ENCODE assay signal across 15 cellular contexts in the genomic region with DNA sequence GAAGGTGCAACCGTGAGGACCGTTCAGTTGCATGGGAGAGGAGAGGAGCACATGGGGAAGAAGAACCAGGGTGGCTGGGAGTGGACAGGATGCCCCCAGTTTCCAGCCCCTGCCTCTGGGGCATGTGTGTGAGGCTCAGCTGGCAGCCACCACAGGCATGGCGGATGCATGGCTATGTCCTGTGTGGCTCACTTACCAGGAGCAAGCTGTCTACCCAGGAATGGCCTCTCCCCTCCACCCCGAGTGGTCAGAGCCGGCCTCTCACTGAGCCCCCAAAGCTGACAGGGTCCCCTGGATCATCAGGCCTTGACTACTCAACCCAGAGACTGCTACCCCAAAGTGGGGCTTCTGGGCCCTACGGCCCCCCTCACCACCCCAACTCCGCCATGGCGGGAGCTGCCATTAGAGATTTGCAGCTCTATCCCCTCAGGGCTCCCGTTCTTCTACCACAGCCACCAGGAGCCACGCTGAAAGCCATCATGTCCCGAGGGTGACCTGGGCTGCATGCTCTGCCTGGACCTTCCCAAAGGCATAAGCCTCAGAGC.
A peak's percentile ranks its signal among the peaks of the same experiment; 100 is the strongest.
DNase-seq lines count a peak whose midpoint lies in the region; ATAC-seq and TF ChIP-seq lines count a peak whose summit lies in the region.
"Had no signal": no experiment of that assay in that cellular context is flagged by ENCODE, and none has a peak within 500 bp of the region (broad histone marks: within the 10 kb centered on the region; RNA-seq: fewer than 3 reads in every experiment).

No MANE protein-coding gene starts in this region.

- H3K18ac ChIP-seq in mesenchymal stem cell (ENCODE audit: low read depth in 1 of 2, low read length in 2 of 2) = peak overlapping the region in 1 of 2 experiments; percentile 6
- no peak overlapping the region for H3K18ac ChIP-seq in neuronal stem cell (ENCODE audit: low read length)

- DNase-seq in RWPE1 (ENCODE audit: low spot score) (no peak), mesenchymal stem cell (no peak), neuronal stem cell (ENCODE audit: low spot score) (no peak), H4 (ENCODE audit: low spot score) (no peak), lower leg skin (ENCODE audit: low spot score in 2 of 2) (no peak), HuH-7.5 (ENCODE audit: low spot score) (no peak)
- DNase-seq: 8988T; CD4-positive, alpha-beta memory T cell; DMS153; DMS79; GDM1; GOT3; H9 had no signal

- H3K27me3 ChIP-seq in mesenchymal stem cell (ENCODE audit: control insufficient read depth in 1 of 2, insufficient read depth in 1 of 2, low read length in 2 of 2) (no peaks in the 10 kb centered on the region), neuronal stem cell (ENCODE audit: control insufficient read depth in 3 of 3, insufficient read depth in 3 of 3, low read depth in 1 of 3, low read length in 3 of 3) (no peaks in the 10 kb centered on the region)
- H3K27me3 ChIP-seq: BLaER1 had no signal

- H3K79me1 ChIP-seq in mesenchymal stem cell (replicated peaks; ENCODE audit: low read length, poor library complexity, severe bottlenecking) (no peaks in the 10 kb centered on the region), neuronal stem cell (ENCODE audit: low read depth, low read length) (no peaks in the 10 kb centered on the region)

- no peak overlapping the region for H3K4me3 ChIP-seq in mesenchymal stem cell (ENCODE audit: insufficient read depth in 1 of 2, low read depth in 1 of 2, low read length in 2 of 2)
- H3K4me3 ChIP-seq in neuronal stem cell (ENCODE audit: low read length in 2 of 2) = peak overlapping the region in 1 of 2 donors; percentile 40
- no peak overlapping the region for H3K4me3 ChIP-seq in lower leg skin (ENCODE audit: low read depth, poor library complexity, severe bottlenecking)
- H3K4me3 ChIP-seq: BLaER1 had no signal

- 95% methylated on average over 11 of the region's 11 CpGs for WGBS in mesenchymal stem cell
- WGBS in neuronal stem cell (ENCODE audit: extremely low coverage in 2 of 2, insufficient read length in 2 of 2, insufficient replicate concordance in 1 of 2), 2 donors = no CpG with 5 or more reads among the region's 11 CpGs
- 90 to 98% methylated on average over 10 to 11 of the region's 11 CpGs for WGBS in lower leg skin, 2 donors

- H3K14ac ChIP-seq in mesenchymal stem cell (ENCODE audit: low read length in 2 of 2) (peak overlapping the region in 1 of 2 experiments; percentile 31), neuronal stem cell (ENCODE audit: low read length) (no peak overlapping the region)

- H2AFZ ChIP-seq in mesenchymal stem cell (ENCODE audit: low read depth, low read length) (no peak overlapping the region), neuronal stem cell (ENCODE audit: low read length) (no peak overlapping the region)

- H2BK120ac ChIP-seq in mesenchymal stem cell (ENCODE audit: low read depth, low read length) (peak overlapping the region; percentile 1), neuronal stem cell (ENCODE audit: low read depth, low read length) (peak overlapping the region; percentile 66)

- TF ChIP-seq POLR2A in lower leg skin (IDR thresholded peaks at IDR 0.05) = no peak

- H3K23ac ChIP-seq in mesenchymal stem cell (ENCODE audit: low read length in 2 of 2) (no peak overlapping the region), neuronal stem cell (ENCODE audit: low read depth, low read length, poor library complexity) (no peak overlapping the region)

- H2BK5ac ChIP-seq in mesenchymal stem cell (ENCODE audit: low read depth, low read length, poor library complexity, severe bottlenecking) (no peak overlapping the region), neuronal stem cell (ENCODE audit: low read length) (no peak overlapping the region)

- H3K9me3 ChIP-seq in mesenchymal stem cell (ENCODE audit: control insufficient read depth, low read length) (no peaks in the 10 kb centered on the region), neuronal stem cell (replicated peaks in 1 of 2; ENCODE audit: control insufficient read depth in 2 of 2, insufficient read depth in 1 of 2, low read depth in 1 of 2, low read length in 2 of 2) (peaks cover 1 to 16% of the 10 kb centered on the region in 2 donors)

- TF ChIP-seq CTCF in RWPE1 (conservative IDR thresholded peaks at IDR 0.05; ENCODE audit: low read depth) (no peak), lower leg skin (IDR thresholded peaks at IDR 0.05) (no peak)

- no peak overlapping the region for H4K8ac ChIP-seq in mesenchymal stem cell (ENCODE audit: low read length)
- no peak overlapping the region for H4K8ac ChIP-seq in neuronal stem cell (ENCODE audit: low read depth, low read length)

- H3K36me3 ChIP-seq in mesenchymal stem cell (ENCODE audit: control insufficient read depth in 1 of 2, insufficient read depth in 2 of 2, low read depth in 1 of 2, low read length in 2 of 2) (no peaks in the 10 kb centered on the region), neuronal stem cell (replicated peaks in 1 of 2; ENCODE audit: control insufficient read depth in 2 of 2, insufficient read depth in 2 of 2, low read length in 2 of 2) (no peaks in the 10 kb centered on the region)
- H3K36me3 ChIP-seq: BLaER1 had no signal

- intact Hi-C loops in lower leg skin (cut with DNase I; ENCODE audit: low total_unique reads) = no loop called here

- H2AK5ac ChIP-seq in mesenchymal stem cell (ENCODE audit: low read length, severe bottlenecking) (peak overlapping the region; percentile 5), neuronal stem cell (ENCODE audit: low read depth, low read length) (peak overlapping the region; percentile 3)

- CTCF ChIA-PET in RWPE1 (lab: Yijun Ruan, JAX) = interaction anchor here (0.6 kb wide), 1 partner anchor 139 kb away, joined by 3 read pairs; no protein-coding TSS in a partner anchor

- H4K91ac ChIP-seq in mesenchymal stem cell (ENCODE audit: low read length) (no peak overlapping the region), neuronal stem cell (ENCODE audit: low read depth, low read length, poor library complexity) (no peak overlapping the region)

- POLR2A ChIA-PET in RWPE1 (lab: Yijun Ruan, JAX; ENCODE audit: low non-redundant PET) = no interaction called here

- peaks cover 24% of the 10 kb centered on the region for H3K4me1 ChIP-seq in mesenchymal stem cell (ENCODE audit: control insufficient read depth, insufficient read depth, low read depth, low read length)
- peaks cover 20 to 24% of the 10 kb centered on the region in 2 donors for H3K4me1 ChIP-seq in neuronal stem cell (ENCODE audit: control insufficient read depth in 2 of 2, insufficient read depth in 1 of 2, low read depth in 1 of 2, low read length in 2 of 2)

- H3K27ac ChIP-seq in RWPE1 = peak overlapping the region; percentile 92
- no peak overlapping the region for H3K27ac ChIP-seq in mesenchymal stem cell (ENCODE audit: low read length, poor library complexity, severe bottlenecking)
- H3K27ac ChIP-seq in neuronal stem cell (replicated peaks; ENCODE audit: low read length) = no peak overlapping the region
- H3K27ac ChIP-seq: BLaER1 had no signal

- H2BK12ac ChIP-seq in mesenchymal stem cell (ENCODE audit: low read length in 2 of 2) (peak overlapping the region in 1 of 2 experiments; percentile 31), neuronal stem cell (ENCODE audit: low read length) (no peak overlapping the region)

- H3K4me2 ChIP-seq in mesenchymal stem cell (ENCODE audit: low read length, poor library complexity, severe bottlenecking) (no peak overlapping the region), neuronal stem cell (ENCODE audit: insufficient read depth, low read length, poor library complexity, severe bottlenecking) (no peak overlapping the region)
- H3K4me2 ChIP-seq: BLaER1 had no signal

- H3K4ac ChIP-seq in mesenchymal stem cell (ENCODE audit: low read depth in 1 of 2, low read length in 2 of 2) (no peak overlapping the region), neuronal stem cell (ENCODE audit: low read length) (no peak overlapping the region)

- H3K9ac ChIP-seq in mesenchymal stem cell (ENCODE audit: low read length) = no peak overlapping the region
- H3K9ac ChIP-seq in neuronal stem cell (ENCODE audit: low read depth, low read length, poor library complexity) = no peak overlapping the region
- H3K9ac ChIP-seq: BLaER1 had no signal

- ATAC-seq in GM19351 (IDR thresholded peaks at IDR 0.05; ENCODE audit: unreplicated experiment) = no peak

- H2BK15ac ChIP-seq in mesenchymal stem cell (ENCODE audit: low read depth, poor library complexity, severe bottlenecking) (no peak overlapping the region), neuronal stem cell (ENCODE audit: low read length) (peak overlapping the region; percentile 3)
